In the genomic region with DNA sequence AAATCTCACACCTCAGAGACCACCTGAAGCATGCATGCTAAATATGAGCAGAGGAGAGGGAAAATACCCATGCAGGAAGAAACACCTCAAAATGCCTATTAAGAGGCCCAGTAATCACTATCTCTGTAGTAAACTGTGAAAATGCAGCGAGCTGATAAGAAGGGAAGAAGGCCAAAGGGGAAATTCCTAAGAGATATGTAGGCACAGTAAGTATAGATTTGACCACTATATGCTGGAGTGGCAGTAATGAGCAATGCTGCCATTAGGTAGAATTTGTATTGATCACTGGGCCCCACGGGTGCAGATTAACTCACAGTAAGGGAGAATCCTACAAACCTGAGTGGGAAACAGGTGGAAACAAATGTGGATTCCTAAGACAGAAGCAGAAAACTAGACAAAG, we compare ENCODE assay signal across 1 cellular context.
TF ChIP-seq lines count a peak whose summit lies in the region.

No MANE protein-coding gene starts in this region.

TF ChIP-seq in H1, 55 proteins besides CTCF, POLR2A, EP300 and RAD21:
- TF ChIP-seq YY1 (IDR thresholded peaks at IDR 0.05; ENCODE audit: low read depth, low read length) (peak; percentile 42; the same call in 1 of the 2 replicates), TBP (IDR thresholded peaks at IDR 0.05; ENCODE audit: low read depth, low read length) (no peak)
